ENCODE assay signal across 8 cellular contexts in genomic region chr14:74955229-74955999, GRCh38. TPM values are rescaled to one million over a fixed set of nuclear protein-coding genes. Genes with fewer than 3 reads are reported as not detected.
DNase-seq lines count a peak whose midpoint lies in the region; ATAC-seq and TF ChIP-seq lines count a peak whose summit lies in the region.

Gene PGF, minus strand, starts transcription at chr14:74955597. Its CDS starts 355 bp downstream, at chr14:74955242.

- 3 to 10% (median 7%) methylated on average over 4 to 73 of the region's 73 CpGs for WGBS in spleen, 5 donors

- ATAC-seq in HG02798 (IDR thresholded peaks at IDR 0.05; ENCODE audit: poor library complexity, unreplicated experiment) (peak; percentile 48), SK-N-SH treated with all-trans-retinoic acid at 6 μM for 48 hours (peak; percentile 86)

- H3K9me3 ChIP-seq in Caco-2 (no peaks in the 10 kb centered on the region), spleen (no peaks in the 10 kb centered on the region)

- intact Hi-C loops in Caco-2 (cut with micrococcal nuclease; ENCODE audit: unreplicated experiment) (loop anchor here (1.0 kb wide), 2 partner anchors 19 to 47 kb away; partner anchors contain the start of gene EIF2B2), spleen (cut with DNase I; ENCODE audit: low total_unique reads) (no loop called here)

- POLR2A ChIA-PET in Caco-2 (lab: Charles Lee): interaction anchor here (0.6 to 1.0 kb wide), 6 partner anchors 19 to 118 kb away, joined by 3 to 6 read pairs (median 4); partner anchors contain the start of genes ACYP1, RPS6KL1 and ZC2HC1C

- no peak for TF ChIP-seq POLR2A in spleen (IDR thresholded peaks at IDR 0.05)

- H3K27me3 ChIP-seq in Caco-2 (replicated peaks; ENCODE audit: control insufficient read depth, insufficient read depth, low read length) (no peaks in the 10 kb centered on the region), spleen (replicated peaks in 1 of 7) (peaks cover 0 to 54% (median 12%) of the 10 kb centered on the region in 7 donors)

- peak within 1 kb of the TSS; percentile 43 for H3K4me3 Mint-ChIP-seq in Caco-2 (ENCODE audit: unreplicated experiment)

- no peak within 1 kb of the TSS for H3K27ac Mint-ChIP-seq in Caco-2 (ENCODE audit: unreplicated experiment)

- no peaks in the 10 kb centered on the region for H3K36me3 ChIP-seq in Caco-2 (ENCODE audit: control insufficient read depth, insufficient read depth, low read length)
- H3K36me3 ChIP-seq in spleen: no peaks in the 10 kb centered on the region

- BruUV-seq in Caco-2 (replicated peaks; lab: Mats Ljungman, UMichigan): TSS peak; percentile 58

- DNase-seq in Caco-2 (peak; percentile 74 to 80), islet precursor cell (peak; percentile 90), spleen (peak; percentile 89), GDM1 (lab: John Stamatoyannopoulos, UW) (no peak), kidney glomerular epithelial cell (lab: John Stamatoyannopoulos, UW) (no peak)
- peak; percentile 18 for DNase-seq in central memory CD4-positive, alpha-beta T cell

- no peaks in the 10 kb centered on the region for H3K36me3 Mint-ChIP-seq in Caco-2 (ENCODE audit: insufficient read depth, unreplicated experiment)

- peaks cover 40% of the 10 kb centered on the region for H3K4me1 ChIP-seq in Caco-2
- peaks cover 7 to 37% (median 22%) of the 10 kb centered on the region in 6 donors for H3K4me1 ChIP-seq in spleen

- TF ChIP-seq CTCF in Caco-2 (IDR thresholded peaks at IDR 0.05; ENCODE audit: insufficient read depth in 1 of 2, low read depth in 1 of 2, low read length in 1 of 2, severe bottlenecking in 1 of 2, unreplicated experiment in 1 of 2) (no peak), spleen (IDR thresholded peaks at IDR 0.05 in 8 of 11, conservative IDR thresholded peaks at IDR 0.05 in 3 of 11) (no peak)

- peak within 1 kb of the TSS in 2 of 8 donors; percentile 18 to 43 for H3K27ac ChIP-seq in spleen

- H3K4me1 Mint-ChIP-seq in Caco-2 (ENCODE audit: low read depth, unreplicated experiment): peaks cover 8% of the 10 kb centered on the region

- CTCF ChIA-PET in Caco-2 (lab: Charles Lee): interaction anchor here (0.6 to 1.0 kb wide), 3 partner anchors 10 to 16 kb away, joined by 3 to 4 read pairs (median 3); no protein-coding TSS in a partner anchor

- no peaks in the 10 kb centered on the region for H3K27me3 Mint-ChIP-seq in Caco-2 (ENCODE audit: insufficient read depth, unreplicated experiment)

- H3K4me3 ChIP-seq in Caco-2 (ENCODE audit: low read depth, low read length) (peak within 1 kb of the TSS; percentile 60), spleen (peak within 1 kb of the TSS; percentile 26 to 70 (median 49))

- no peaks in the 10 kb centered on the region for H3K9me3 Mint-ChIP-seq in Caco-2 (ENCODE audit: unreplicated experiment)

TF ChIP-seq in SK-N-SH treated with all-trans-retinoic acid at 6 μM for 48 hours, 23 proteins besides CTCF, POLR2A, EP300 and RAD21:
- no peak for TF ChIP-seq TSHZ2 (CRISPR knock-in tag; IDR thresholded peaks at IDR 0.05)
- TF ChIP-seq ZC3H10 (CRISPR knock-in tag; IDR thresholded peaks at IDR 0.05): no peak
- no peak for TF ChIP-seq TOX (CRISPR knock-in tag; IDR thresholded peaks at IDR 0.05; ENCODE audit: borderline replicate concordance)
- TF ChIP-seq RARB (CRISPR knock-in tag; IDR thresholded peaks at IDR 0.05): no peak
- TF ChIP-seq CSDC2 (CRISPR knock-in tag; IDR thresholded peaks at IDR 0.05): no peak
- no peak for TF ChIP-seq ESRRG (CRISPR knock-in tag; IDR thresholded peaks at IDR 0.05)
- TF ChIP-seq ISL1 (CRISPR knock-in tag; IDR thresholded peaks at IDR 0.05): no peak

RNA-seq across cellular contexts. Expression of gene PGF, which starts in this region (rescaled TPM):
- total RNA-seq in Caco-2 (2022) (8.9 and 9.1 TPM in 2 replicates), spleen (1 to 10 TPM; 2.2 to 7.7 (median 2.7) TPM)
- 1 to 10 TPM in 2 of 3 donors, under 1 TPM in 1; 0.87 to 6.2 (median 2.7) TPM for polyA plus RNA-seq in spleen

Comparison
In these comparisons a context has a peak if more than half of its experiments do, and no peak if none do; other contexts are left out.
1. DNase-seq: peak in Caco-2 (2 of 2), central memory CD4-positive, alpha-beta T cell (single experiment), islet precursor cell (single experiment) and spleen (single experiment); none in GDM1 (single experiment) and kidney glomerular epithelial cell (single experiment).